ENCODE assay signal across 10 cellular contexts in the genomic region with DNA sequence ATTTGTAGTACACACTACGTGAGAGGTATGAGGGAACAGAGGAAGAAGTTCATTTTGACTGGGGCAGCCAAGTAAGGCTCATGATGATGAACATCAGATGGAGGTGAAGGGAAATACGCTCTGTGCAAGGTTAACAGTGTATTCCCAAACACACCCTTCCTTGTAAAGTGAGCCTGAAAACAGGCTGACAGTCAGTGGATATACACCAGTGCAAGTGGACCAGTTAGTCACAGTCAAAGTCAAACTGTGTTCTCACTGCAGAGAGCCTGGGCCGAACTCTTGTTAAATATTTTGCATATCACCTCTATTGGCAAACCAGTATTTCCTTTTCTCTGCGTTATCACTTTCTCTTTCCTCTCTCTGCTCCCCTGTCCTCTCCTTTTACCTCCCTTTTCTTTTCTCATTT. TPM values are rescaled to one million over a fixed set of nuclear protein-coding genes. Genes with fewer than 3 reads are reported as not detected.
DNase-seq lines count a peak whose midpoint lies in the region; ATAC-seq lines count a peak whose summit lies in the region.
"Had no signal": no experiment of that assay in that cellular context is flagged by ENCODE, and none has a peak within 500 bp of the region (broad histone marks: within the 10 kb centered on the region; RNA-seq: fewer than 3 reads in every experiment).

No MANE protein-coding gene starts in this region.

- H3K4me1 ChIP-seq in neuronal stem cell (ENCODE audit: control insufficient read depth in 2 of 2, insufficient read depth in 1 of 2, low read depth in 1 of 2, low read length in 2 of 2): peaks cover 2 to 3% of the 10 kb centered on the region in 2 donors

- H2BK15ac ChIP-seq in neuronal stem cell (ENCODE audit: low read length): no peak overlapping the region

- no peak overlapping the region for H3K27ac ChIP-seq in neuronal stem cell (replicated peaks; ENCODE audit: low read length)

- H3K36me3 Mint-ChIP-seq in memory B cell: no peaks in the 10 kb centered on the region

- peaks cover 20% of the 10 kb centered on the region for H3K4me1 Mint-ChIP-seq in memory B cell

- H3K4ac ChIP-seq in neuronal stem cell (ENCODE audit: low read length): no peak overlapping the region

- no peaks in the 10 kb centered on the region for H3K27me3 ChIP-seq in neuronal stem cell (ENCODE audit: control insufficient read depth in 3 of 3, insufficient read depth in 3 of 3, low read depth in 1 of 3, low read length in 3 of 3)

- no peaks in the 10 kb centered on the region for H3K9me3 Mint-ChIP-seq in memory B cell

- H3K4me3 ChIP-seq in neuronal stem cell (ENCODE audit: low read length in 2 of 2): no peak overlapping the region

- DNase-seq in memory B cell (ENCODE audit: low spot score in 2 of 2) (no peak), T-helper 9 cell (no peak), DMS 273 treated with DMSO at 0.1 percent for 48 hours (lab: John Stamatoyannopoulos, UW) (no peak), AG08396 (ENCODE audit: low spot score) (no peak), neuronal stem cell (ENCODE audit: low spot score) (no peak)
- DNase-seq: nucleus accumbens, SW 1271 had no signal

- H3K4me3 Mint-ChIP-seq in memory B cell: peak overlapping the region; percentile 65

- no peak overlapping the region for H4K91ac ChIP-seq in neuronal stem cell (ENCODE audit: low read depth, low read length, poor library complexity)

- H3K27me3 Mint-ChIP-seq in memory B cell: no peaks in the 10 kb centered on the region

- H4K8ac ChIP-seq in neuronal stem cell (ENCODE audit: low read depth, low read length): no peak overlapping the region

- no CpG with 5 or more reads among the region's 4 CpGs for WGBS in neuronal stem cell (ENCODE audit: extremely low coverage in 2 of 2, insufficient read length in 2 of 2, insufficient replicate concordance in 1 of 2), 2 donors

- no peak overlapping the region for H3K14ac ChIP-seq in neuronal stem cell (ENCODE audit: low read length)

- H3K79me1 ChIP-seq in neuronal stem cell (ENCODE audit: low read depth, low read length): no peaks in the 10 kb centered on the region

- H2AFZ ChIP-seq in neuronal stem cell (ENCODE audit: low read length): no peak overlapping the region

- peak overlapping the region; percentile 11 for H3K27ac Mint-ChIP-seq in memory B cell

- H3K23ac ChIP-seq in neuronal stem cell (ENCODE audit: low read depth, low read length, poor library complexity): no peak overlapping the region

- no peak overlapping the region for H2BK12ac ChIP-seq in neuronal stem cell (ENCODE audit: low read length)

- no peak overlapping the region for H2BK5ac ChIP-seq in neuronal stem cell (ENCODE audit: low read length)

- no peak overlapping the region for H3K9ac ChIP-seq in neuronal stem cell (ENCODE audit: low read depth, low read length, poor library complexity)

- H3K18ac ChIP-seq in neuronal stem cell (ENCODE audit: low read length): no peak overlapping the region

- H3K9me3 ChIP-seq in neuronal stem cell (replicated peaks in 1 of 2; ENCODE audit: control insufficient read depth in 2 of 2, insufficient read depth in 1 of 2, low read depth in 1 of 2, low read length in 2 of 2): no peaks in the 10 kb centered on the region

- no peaks in the 10 kb centered on the region for H3K36me3 ChIP-seq in neuronal stem cell (replicated peaks in 1 of 2; ENCODE audit: control insufficient read depth in 2 of 2, insufficient read depth in 2 of 2, low read length in 2 of 2)

- no peak overlapping the region for H2AK5ac ChIP-seq in neuronal stem cell (ENCODE audit: low read depth, low read length)

- ATAC-seq in GM18870 (IDR thresholded peaks at IDR 0.05; ENCODE audit: unreplicated experiment) (peak; percentile 64), GM21717 (IDR thresholded peaks at IDR 0.05; ENCODE audit: unreplicated experiment) (peak; percentile 71), HG03558 (IDR thresholded peaks at IDR 0.05; ENCODE audit: extremely low read depth, unreplicated experiment) (peak; percentile 31), memory B cell (ENCODE audit: low read depth) (peak; percentile 97)

- H2BK120ac ChIP-seq in neuronal stem cell (ENCODE audit: low read depth, low read length): no peak overlapping the region

- H3K4me2 ChIP-seq in neuronal stem cell (ENCODE audit: insufficient read depth, low read length, poor library complexity, severe bottlenecking): no peak overlapping the region

RNA-seq across cellular contexts. Expression of a gene that starts 23.4 kb away (rescaled TPM):
- polyA plus RNA-seq in neuronal stem cell (2013, experiment 1 of 2): 1.4 TPM
- polyA plus RNA-seq in neuronal stem cell (2013, experiment 2 of 2): 0.91 TPM

Comparison
In these comparisons a context has a peak if more than half of its experiments do, and no peak if none do; other contexts are left out.
1. ATAC-seq: peak in every context shown above with its lines; median percentile 97 in memory B cell; 71 in GM21717; 64 in GM18870; 31 in HG03558.